17 cellular contexts compared by ENCODE assay signal in genomic region chr5:1719860-1720259, GRCh38.
DNase-seq lines count a peak whose midpoint lies in the region; ATAC-seq and TF ChIP-seq lines count a peak whose summit lies in the region.
"Had no signal": no experiment of that assay in that cellular context is flagged by ENCODE, and none has a peak within 500 bp of the region (broad histone marks: within the 10 kb centered on the region; RNA-seq: fewer than 3 reads in every experiment).

No MANE protein-coding gene starts in this region.

- no peak for ATAC-seq in lung (ENCODE audit: insufficient read depth, low FRiP score)
- no peak for ATAC-seq in GM19397 (IDR thresholded peaks at IDR 0.05; ENCODE audit: unreplicated experiment)

- no peak overlapping the region for H3K27ac ChIP-seq in endodermal cell (ENCODE audit: low read depth, low read length)
- H3K27ac ChIP-seq in lung (ENCODE audit: low read depth in 1 of 2, low read length in 1 of 2): no peak overlapping the region
- H3K27ac ChIP-seq: GM23248 had no signal

- no peak overlapping the region for H3K27ac Mint-ChIP-seq in endodermal cell
- H3K27ac Mint-ChIP-seq: CD4-positive, alpha-beta memory T cell had no signal

- peaks cover 9% of the 10 kb centered on the region for H3K36me3 Mint-ChIP-seq in endodermal cell (ENCODE audit: low read depth)

- no peak overlapping the region for H3K4me3 Mint-ChIP-seq in endodermal cell
- H3K4me3 Mint-ChIP-seq: CD4-positive, alpha-beta memory T cell had no signal

- 72% methylated on average over 5 of the region's 5 CpGs for whole genome bisulfite sequencing in endodermal cell (ENCODE audit: insufficient coverage in 1 of 2, insufficient read length in 1 of 2), 2 experiments
- 70 to 78% methylated on average over 5 of the region's 5 CpGs for WGBS in lung, 2 donors

- H3K27me3 Mint-ChIP-seq in endodermal cell (ENCODE audit: insufficient read depth): peaks cover 10% of the 10 kb centered on the region
- H3K27me3 Mint-ChIP-seq: CD4-positive, alpha-beta memory T cell had no signal

- no peaks in the 10 kb centered on the region for H3K4me1 Mint-ChIP-seq in endodermal cell

- no peak for TF ChIP-seq CTCF in endodermal cell (conservative IDR thresholded peaks at IDR 0.05)
- no peak for TF ChIP-seq CTCF in lung (IDR thresholded peaks at IDR 0.05; ENCODE audit: control extremely low read depth, extremely low read depth)

- no peak overlapping the region for H3K9ac ChIP-seq in endodermal cell (ENCODE audit: extremely low read depth, low read length, poor library complexity, severe bottlenecking)
- H3K9ac ChIP-seq: GM23248 had no signal

- H3K4me1 ChIP-seq in endodermal cell (ENCODE audit: control insufficient read depth, insufficient read depth, low read length) (no peaks in the 10 kb centered on the region), lung (ENCODE audit: control insufficient read depth in 2 of 2, insufficient read depth in 2 of 2, low read length in 2 of 2) (no peaks in the 10 kb centered on the region)

- H3K36me3 ChIP-seq in endodermal cell (ENCODE audit: control insufficient read depth, insufficient read depth, low read length) (no peaks in the 10 kb centered on the region), lung (ENCODE audit: control insufficient read depth in 2 of 2, insufficient read depth in 2 of 2, low read length in 2 of 2) (no peaks in the 10 kb centered on the region)

- peak; percentile 22 for DNase-seq in ecto neural progenitor cell (ENCODE audit: low spot score)
- peak; percentile 17 for DNase-seq in endodermal cell
- peak; percentile 7 for DNase-seq in lung (ENCODE audit: low spot score)
- DNase-seq in ureter (ENCODE audit: low spot score): peak; percentile 6
- no peak for DNase-seq in NK-92 (lab: John Stamatoyannopoulos, UW; ENCODE audit: unreplicated experiment)
- no peak for DNase-seq in central memory CD4-positive, alpha-beta T cell
- DNase-seq: C1 segment of cervical spinal cord; Calu3; CD4-positive, alpha-beta memory T cell; COR-L47; DMS53; DMS79 treated with DMSO at 0.1 percent for 48 hours; GF-D8; GM23248; H7; HCEC 1CT had no signal

- H3K9me3 Mint-ChIP-seq in endodermal cell: peaks cover 31% of the 10 kb centered on the region

- H3K4me3 ChIP-seq in endodermal cell (ENCODE audit: low read length) (no peak overlapping the region), lung (no peak overlapping the region)
- H3K4me3 ChIP-seq: GM23248 had no signal

- peaks cover 16% of the 10 kb centered on the region for H3K9me3 ChIP-seq in endodermal cell (ENCODE audit: control insufficient read depth, low read length)
- H3K9me3 ChIP-seq in lung (ENCODE audit: control insufficient read depth in 2 of 2, insufficient read depth in 1 of 2, low read length in 1 of 2): peaks cover 3 to 16% of the 10 kb centered on the region in 2 donors

- H3K27me3 ChIP-seq in endodermal cell (ENCODE audit: control insufficient read depth, insufficient read depth, low read length, poor library complexity, severe bottlenecking) (no peaks in the 10 kb centered on the region), lung (ENCODE audit: control insufficient read depth, insufficient read depth) (peaks cover 5% of the 10 kb centered on the region)

Comparison
In these comparisons a context has a peak if more than half of its experiments do, and no peak if none do; other contexts are left out.
1. DNase-seq: peak in ecto neural progenitor cell (single experiment), endodermal cell (single experiment), lung (single experiment) and ureter (single experiment); none in NK-92 (single experiment) and central memory CD4-positive, alpha-beta T cell (single experiment).